In genomic region chr1:231039161-231040018, GRCh38 we compare ENCODE assay signal across 8 cellular contexts. TPM values are rescaled to one million over a fixed set of nuclear protein-coding genes. Genes with fewer than 3 reads are reported as not detected.
A peak's percentile ranks its signal among the peaks of the same experiment; 100 is the strongest.
DNase-seq lines count a peak whose midpoint lies in the region; ATAC-seq and TF ChIP-seq lines count a peak whose summit lies in the region.

No MANE protein-coding gene starts in this region.

- H3K27ac Mint-ChIP-seq in activated naive CD4-positive, alpha-beta T cell treated with anti-CD3 and anti-CD28 coated beads for 36 hours, result no peak overlapping the region

- ATAC-seq in GM18511 (IDR thresholded peaks at IDR 0.05; ENCODE audit: unreplicated experiment), result peak; percentile 71
- ATAC-seq in HG03095 (IDR thresholded peaks at IDR 0.05; ENCODE audit: unreplicated experiment), result peak; percentile 42

- H3K36me3 Mint-ChIP-seq in activated naive CD4-positive, alpha-beta T cell treated with anti-CD3 and anti-CD28 coated beads for 36 hours (ENCODE audit: low read depth), result peaks cover 2% of the 10 kb centered on the region

- H3K9me3 ChIP-seq in left ventricle myocardium inferior (replicated peaks), result peaks cover 9% of the 10 kb centered on the region

- H3K4me3 ChIP-seq in left ventricle myocardium inferior (peak overlapping the region; percentile 81), rectal smooth muscle tissue (ENCODE audit: low read length) (peak overlapping the region; percentile 62)

- H3K4me1 ChIP-seq in left ventricle myocardium inferior (peaks cover 30% of the 10 kb centered on the region), rectal smooth muscle tissue (ENCODE audit: control insufficient read depth, insufficient read depth, low read length) (no peaks in the 10 kb centered on the region)

- peak overlapping the region; percentile 1 for H3K9ac ChIP-seq in rectal smooth muscle tissue (ENCODE audit: low read length)

- H3K27me3 ChIP-seq in left ventricle myocardium inferior (ENCODE audit: low read depth), result peaks cover 33% of the 10 kb centered on the region
- no peaks in the 10 kb centered on the region for H3K27me3 ChIP-seq in rectal smooth muscle tissue (ENCODE audit: control insufficient read depth, insufficient read depth, low read length)

- no peak for TF ChIP-seq CTCF in left ventricle myocardium inferior (IDR thresholded peaks at IDR 0.05; ENCODE audit: borderline replicate concordance)

- H3K9me3 Mint-ChIP-seq in activated naive CD4-positive, alpha-beta T cell treated with anti-CD3 and anti-CD28 coated beads for 36 hours, result no peaks in the 10 kb centered on the region

- peak overlapping the region; percentile 75 for H3K4me3 Mint-ChIP-seq in activated naive CD4-positive, alpha-beta T cell treated with anti-CD3 and anti-CD28 coated beads for 36 hours

- no peaks in the 10 kb centered on the region for H3K36me3 ChIP-seq in left ventricle myocardium inferior
- H3K36me3 ChIP-seq in rectal smooth muscle tissue (ENCODE audit: control insufficient read depth, insufficient read depth, low read length), result no peaks in the 10 kb centered on the region

- H3K27me3 Mint-ChIP-seq in activated naive CD4-positive, alpha-beta T cell treated with anti-CD3 and anti-CD28 coated beads for 36 hours (ENCODE audit: low read depth), result peaks cover 2% of the 10 kb centered on the region

- intact Hi-C loops in activated naive CD4-positive, alpha-beta T cell treated with anti-CD3 and anti-CD28 coated beads for 36 hours (cut with micrococcal nuclease), result loop anchor here (1.0 to 10.0 kb wide), 4 partner anchors 60 to 489 kb away; partner anchors contain the start of genes ARV1, EXOC8, SPRTN and TSNAX
- intact Hi-C loops in left ventricle myocardium inferior (cut with micrococcal nuclease), result no loop called here

- peaks cover 24% of the 10 kb centered on the region for H3K4me1 Mint-ChIP-seq in activated naive CD4-positive, alpha-beta T cell treated with anti-CD3 and anti-CD28 coated beads for 36 hours (ENCODE audit: low read depth)

- CTCF ChIA-PET in activated naive CD4-positive, alpha-beta T cell treated with anti-CD3 and anti-CD28 coated beads for 36 hours (lab: Charles Lee), result interaction anchor here (0.8 to 1.4 kb wide), 4 partner anchors 11 to 172 kb away, joined by 3 to 7 read pairs (median 4); partner anchors contain the start of genes ARV1 and TTC13

- H3K27ac ChIP-seq in left ventricle myocardium inferior (replicated peaks) (peak overlapping the region; percentile 83), rectal smooth muscle tissue (ENCODE audit: low read depth, low read length) (no peak overlapping the region)

- DNase-seq in 8988T (peak; percentile 62), RPMI7951 (ENCODE audit: low read depth) (peak; percentile 43), left ventricle myocardium inferior (peak; percentile 20), NCI-H2029 treated with DMSO at 0.1 percent for 48 hours (lab: John Stamatoyannopoulos, UW) (no peak)
- peak; percentile 56 for DNase-seq in activated naive CD4-positive, alpha-beta T cell treated with anti-CD3 and anti-CD28 coated beads for 36 hours

RNA-seq across cellular contexts. Expression of gene FAM89A, which starts 0.7 kb away (rescaled TPM):
- 18.9 and 20.7 TPM in 2 replicates for total RNA-seq in RPMI7951 (2014; rRNA removed; shearing (Covaris generic))
- total RNA-seq in activated naive CD4-positive, alpha-beta T cell treated with anti-CD3 and anti-CD28 coated beads for 36 hours, result 10 to 100 TPM; 11.0 to 11.1 TPM
- total RNA-seq in left ventricle myocardium inferior, result 6.5 TPM
